1 cellular context compared by ENCODE assay signal in genomic region chr2:45935791-45936622, GRCh38.
TF ChIP-seq lines count a peak whose summit lies in the region.

No MANE protein-coding gene starts in this region.

TF ChIP-seq in HepG2, 621 proteins besides CTCF, POLR2A, EP300 and RAD21 (continued from another document and continues in another):
- TF ChIP-seq, protein P1, sequence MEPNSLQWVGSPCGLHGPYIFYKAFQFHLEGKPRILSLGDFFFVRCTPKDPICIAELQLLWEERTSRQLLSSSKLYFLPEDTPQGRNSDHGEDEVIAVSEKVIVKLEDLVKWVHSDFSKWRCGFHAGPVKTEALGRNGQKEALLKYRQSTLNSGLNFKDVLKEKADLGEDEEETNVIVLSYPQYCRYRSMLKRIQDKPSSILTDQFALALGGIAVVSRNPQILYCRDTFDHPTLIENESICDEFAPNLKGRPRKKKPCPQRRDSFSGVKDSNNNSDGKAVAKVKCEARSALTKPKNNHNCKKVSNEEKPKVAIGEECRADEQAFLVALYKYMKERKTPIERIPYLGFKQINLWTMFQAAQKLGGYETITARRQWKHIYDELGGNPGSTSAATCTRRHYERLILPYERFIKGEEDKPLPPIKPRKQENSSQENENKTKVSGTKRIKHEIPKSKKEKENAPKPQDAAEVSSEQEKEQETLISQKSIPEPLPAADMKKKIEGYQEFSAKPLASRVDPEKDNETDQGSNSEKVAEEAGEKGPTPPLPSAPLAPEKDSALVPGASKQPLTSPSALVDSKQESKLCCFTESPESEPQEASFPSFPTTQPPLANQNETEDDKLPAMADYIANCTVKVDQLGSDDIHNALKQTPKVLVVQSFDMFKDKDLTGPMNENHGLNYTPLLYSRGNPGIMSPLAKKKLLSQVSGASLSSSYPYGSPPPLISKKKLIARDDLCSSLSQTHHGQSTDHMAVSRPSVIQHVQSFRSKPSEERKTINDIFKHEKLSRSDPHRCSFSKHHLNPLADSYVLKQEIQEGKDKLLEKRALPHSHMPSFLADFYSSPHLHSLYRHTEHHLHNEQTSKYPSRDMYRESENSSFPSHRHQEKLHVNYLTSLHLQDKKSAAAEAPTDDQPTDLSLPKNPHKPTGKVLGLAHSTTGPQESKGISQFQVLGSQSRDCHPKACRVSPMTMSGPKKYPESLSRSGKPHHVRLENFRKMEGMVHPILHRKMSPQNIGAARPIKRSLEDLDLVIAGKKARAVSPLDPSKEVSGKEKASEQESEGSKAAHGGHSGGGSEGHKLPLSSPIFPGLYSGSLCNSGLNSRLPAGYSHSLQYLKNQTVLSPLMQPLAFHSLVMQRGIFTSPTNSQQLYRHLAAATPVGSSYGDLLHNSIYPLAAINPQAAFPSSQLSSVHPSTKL (CRISPR knock-in tag; IDR thresholded peaks at IDR 0.05) = peak; percentile 61; the same call in 1 of the 2 replicates
- TF ChIP-seq ZNF207 (IDR thresholded peaks at IDR 0.05; ENCODE audit: borderline replicate concordance) = no peak
- TF ChIP-seq ZNF574 (CRISPR knock-in tag; IDR thresholded peaks at IDR 0.05) = 0 out of 2 replicates have a peak, but pooled peaks have one; percentile 19
- 0 out of 2 replicates have a peak, but pooled peaks have one; percentile 5 for TF ChIP-seq CEBPG (CRISPR knock-in tag; IDR thresholded peaks at IDR 0.05)
- TF ChIP-seq YEATS2 (CRISPR knock-in tag; IDR thresholded peaks at IDR 0.05; ENCODE audit: borderline replicate concordance) = peak; percentile 70; the same call in 1 of the 2 replicates
- 0 out of 2 replicates have a peak, but pooled peaks have one; percentile 17 for TF ChIP-seq PHF8 (CRISPR knock-in tag; IDR thresholded peaks at IDR 0.05)
- TF ChIP-seq ZFX (CRISPR knock-in tag; IDR thresholded peaks at IDR 0.05; ENCODE audit: low read depth) = peak; percentile 37; the same call in 1 of the 2 replicates
- 0 out of 2 replicates have a peak, but pooled peaks have one; percentile 13 for TF ChIP-seq THAP11 (CRISPR knock-in tag; IDR thresholded peaks at IDR 0.05)
- TF ChIP-seq ZNF224 (CRISPR knock-in tag; IDR thresholded peaks at IDR 0.05) = no peak
- TF ChIP-seq, protein P2, sequence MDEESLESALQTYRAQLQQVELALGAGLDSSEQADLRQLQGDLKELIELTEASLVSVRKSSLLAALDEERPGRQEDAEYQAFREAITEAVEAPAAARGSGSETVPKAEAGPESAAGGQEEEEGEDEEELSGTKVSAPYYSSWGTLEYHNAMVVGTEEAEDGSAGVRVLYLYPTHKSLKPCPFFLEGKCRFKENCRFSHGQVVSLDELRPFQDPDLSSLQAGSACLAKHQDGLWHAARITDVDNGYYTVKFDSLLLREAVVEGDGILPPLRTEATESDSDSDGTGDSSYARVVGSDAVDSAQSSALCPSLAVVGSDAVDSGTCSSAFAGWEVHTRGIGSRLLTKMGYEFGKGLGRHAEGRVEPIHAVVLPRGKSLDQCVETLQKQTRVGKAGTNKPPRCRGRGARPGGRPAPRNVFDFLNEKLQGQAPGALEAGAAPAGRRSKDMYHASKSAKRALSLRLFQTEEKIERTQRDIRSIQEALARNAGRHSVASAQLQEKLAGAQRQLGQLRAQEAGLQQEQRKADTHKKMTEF (CRISPR knock-in tag; IDR thresholded peaks at IDR 0.05) = peak; percentile 68; the same call in 1 of the 2 replicates
- TF ChIP-seq, protein P3, sequence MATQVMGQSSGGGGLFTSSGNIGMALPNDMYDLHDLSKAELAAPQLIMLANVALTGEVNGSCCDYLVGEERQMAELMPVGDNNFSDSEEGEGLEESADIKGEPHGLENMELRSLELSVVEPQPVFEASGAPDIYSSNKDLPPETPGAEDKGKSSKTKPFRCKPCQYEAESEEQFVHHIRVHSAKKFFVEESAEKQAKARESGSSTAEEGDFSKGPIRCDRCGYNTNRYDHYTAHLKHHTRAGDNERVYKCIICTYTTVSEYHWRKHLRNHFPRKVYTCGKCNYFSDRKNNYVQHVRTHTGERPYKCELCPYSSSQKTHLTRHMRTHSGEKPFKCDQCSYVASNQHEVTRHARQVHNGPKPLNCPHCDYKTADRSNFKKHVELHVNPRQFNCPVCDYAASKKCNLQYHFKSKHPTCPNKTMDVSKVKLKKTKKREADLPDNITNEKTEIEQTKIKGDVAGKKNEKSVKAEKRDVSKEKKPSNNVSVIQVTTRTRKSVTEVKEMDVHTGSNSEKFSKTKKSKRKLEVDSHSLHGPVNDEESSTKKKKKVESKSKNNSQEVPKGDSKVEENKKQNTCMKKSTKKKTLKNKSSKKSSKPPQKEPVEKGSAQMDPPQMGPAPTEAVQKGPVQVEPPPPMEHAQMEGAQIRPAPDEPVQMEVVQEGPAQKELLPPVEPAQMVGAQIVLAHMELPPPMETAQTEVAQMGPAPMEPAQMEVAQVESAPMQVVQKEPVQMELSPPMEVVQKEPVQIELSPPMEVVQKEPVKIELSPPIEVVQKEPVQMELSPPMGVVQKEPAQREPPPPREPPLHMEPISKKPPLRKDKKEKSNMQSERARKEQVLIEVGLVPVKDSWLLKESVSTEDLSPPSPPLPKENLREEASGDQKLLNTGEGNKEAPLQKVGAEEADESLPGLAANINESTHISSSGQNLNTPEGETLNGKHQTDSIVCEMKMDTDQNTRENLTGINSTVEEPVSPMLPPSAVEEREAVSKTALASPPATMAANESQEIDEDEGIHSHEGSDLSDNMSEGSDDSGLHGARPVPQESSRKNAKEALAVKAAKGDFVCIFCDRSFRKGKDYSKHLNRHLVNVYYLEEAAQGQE (IDR thresholded peaks at IDR 0.05; ENCODE audit: borderline replicate concordance in 1 of 2, low read depth in 1 of 2, low read length in 2 of 2) = no peak
- TF ChIP-seq ZNF792 (CRISPR knock-in tag; IDR thresholded peaks at IDR 0.05) = 0 out of 2 replicates have a peak, but pooled peaks have one; percentile 18
- TF ChIP-seq, protein P4, sequence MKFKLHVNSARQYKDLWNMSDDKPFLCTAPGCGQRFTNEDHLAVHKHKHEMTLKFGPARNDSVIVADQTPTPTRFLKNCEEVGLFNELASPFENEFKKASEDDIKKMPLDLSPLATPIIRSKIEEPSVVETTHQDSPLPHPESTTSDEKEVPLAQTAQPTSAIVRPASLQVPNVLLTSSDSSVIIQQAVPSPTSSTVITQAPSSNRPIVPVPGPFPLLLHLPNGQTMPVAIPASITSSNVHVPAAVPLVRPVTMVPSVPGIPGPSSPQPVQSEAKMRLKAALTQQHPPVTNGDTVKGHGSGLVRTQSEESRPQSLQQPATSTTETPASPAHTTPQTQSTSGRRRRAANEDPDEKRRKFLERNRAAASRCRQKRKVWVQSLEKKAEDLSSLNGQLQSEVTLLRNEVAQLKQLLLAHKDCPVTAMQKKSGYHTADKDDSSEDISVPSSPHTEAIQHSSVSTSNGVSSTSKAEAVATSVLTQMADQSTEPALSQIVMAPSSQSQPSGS (CRISPR knock-in tag; IDR thresholded peaks at IDR 0.05) = no peak
- peak; percentile 71 for TF ChIP-seq XRCC5 (optimal IDR thresholded peaks at IDR 0.05; ENCODE audit: low read length)
- no peak for TF ChIP-seq ZNF770 (CRISPR knock-in tag; IDR thresholded peaks at IDR 0.05)
- TF ChIP-seq SP140L (CRISPR knock-in tag; IDR thresholded peaks at IDR 0.05; ENCODE audit: borderline replicate concordance) = 0 out of 2 replicates have a peak, but pooled peaks have one; percentile 31
- peak; percentile 39; the same call in 1 of the 2 replicates for TF ChIP-seq RXRA (CRISPR knock-in tag; IDR thresholded peaks at IDR 0.05)
- TF ChIP-seq STAG1 (CRISPR knock-in tag; IDR thresholded peaks at IDR 0.05) = peak; percentile 95
- no peak for TF ChIP-seq AGO1 (IDR thresholded peaks at IDR 0.05; ENCODE audit: low read depth, low read length, poor library complexity, severe bottlenecking)
- TF ChIP-seq IRF9 (CRISPR knock-in tag; IDR thresholded peaks at IDR 0.05; ENCODE audit: borderline replicate concordance) = peak; percentile 46; the same call in 1 of the 2 replicates
- no peak for TF ChIP-seq FOXA1 (IDR thresholded peaks at IDR 0.05)
- no peak for TF ChIP-seq FOXA1 (CRISPR knock-in tag; IDR thresholded peaks at IDR 0.05)
- TF ChIP-seq, protein P5, sequence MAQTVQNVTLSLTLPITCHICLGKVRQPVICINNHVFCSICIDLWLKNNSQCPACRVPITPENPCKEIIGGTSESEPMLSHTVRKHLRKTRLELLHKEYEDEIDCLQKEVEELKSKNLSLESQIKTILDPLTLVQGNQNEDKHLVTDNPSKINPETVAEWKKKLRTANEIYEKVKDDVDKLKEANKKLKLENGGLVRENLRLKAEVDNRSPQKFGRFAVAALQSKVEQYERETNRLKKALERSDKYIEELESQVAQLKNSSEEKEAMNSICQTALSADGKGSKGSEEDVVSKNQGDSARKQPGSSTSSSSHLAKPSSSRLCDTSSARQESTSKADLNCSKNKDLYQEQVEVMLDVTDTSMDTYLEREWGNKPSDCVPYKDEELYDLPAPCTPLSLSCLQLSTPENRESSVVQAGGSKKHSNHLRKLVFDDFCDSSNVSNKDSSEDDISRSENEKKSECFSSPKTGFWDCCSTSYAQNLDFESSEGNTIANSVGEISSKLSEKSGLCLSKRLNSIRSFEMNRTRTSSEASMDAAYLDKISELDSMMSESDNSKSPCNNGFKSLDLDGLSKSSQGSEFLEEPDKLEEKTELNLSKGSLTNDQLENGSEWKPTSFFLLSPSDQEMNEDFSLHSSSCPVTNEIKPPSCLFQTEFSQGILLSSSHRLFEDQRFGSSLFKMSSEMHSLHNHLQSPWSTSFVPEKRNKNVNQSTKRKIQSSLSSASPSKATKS (CRISPR knock-in tag; IDR thresholded peaks at IDR 0.05) = no peak
- TF ChIP-seq SKI (IDR thresholded peaks at IDR 0.05; ENCODE audit: partially characterized antibody) = peak; percentile 18
- TF ChIP-seq SSRP1 (CRISPR knock-in tag; IDR thresholded peaks at IDR 0.05) = peak; percentile 65; the same call in 1 of the 2 replicates
- TF ChIP-seq, protein P6, sequence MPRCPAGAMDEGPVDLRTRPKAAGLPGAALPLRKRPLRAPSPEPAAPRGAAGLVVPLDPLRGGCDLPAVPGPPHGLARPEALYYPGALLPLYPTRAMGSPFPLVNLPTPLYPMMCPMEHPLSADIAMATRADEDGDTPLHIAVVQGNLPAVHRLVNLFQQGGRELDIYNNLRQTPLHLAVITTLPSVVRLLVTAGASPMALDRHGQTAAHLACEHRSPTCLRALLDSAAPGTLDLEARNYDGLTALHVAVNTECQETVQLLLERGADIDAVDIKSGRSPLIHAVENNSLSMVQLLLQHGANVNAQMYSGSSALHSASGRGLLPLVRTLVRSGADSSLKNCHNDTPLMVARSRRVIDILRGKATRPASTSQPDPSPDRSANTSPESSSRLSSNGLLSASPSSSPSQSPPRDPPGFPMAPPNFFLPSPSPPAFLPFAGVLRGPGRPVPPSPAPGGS (CRISPR knock-in tag; IDR thresholded peaks at IDR 0.05) = 0 out of 2 replicates have a peak, but pooled peaks have one; percentile 40
- peak; percentile 53; the same call in 1 of the 2 replicates for TF ChIP-seq HMG20A (CRISPR knock-in tag; IDR thresholded peaks at IDR 0.05; ENCODE audit: borderline replicate concordance)
- TF ChIP-seq MXI1 (IDR thresholded peaks at IDR 0.05; ENCODE audit: borderline replicate concordance, low read depth, low read length) = peak; percentile 45; the same call in 1 of the 3 replicates
- no peak for TF ChIP-seq SRY (CRISPR knock-in tag; IDR thresholded peaks at IDR 0.05)
- peak; percentile 39; the same call in 1 of the 2 replicates for TF ChIP-seq ZBTB33 (CRISPR knock-in tag; IDR thresholded peaks at IDR 0.05)
- TF ChIP-seq TBX2 (CRISPR knock-in tag; IDR thresholded peaks at IDR 0.05; ENCODE audit: borderline replicate concordance) = peak; percentile 24; the same call in 1 of the 2 replicates
- TF ChIP-seq ZNF143 (CRISPR knock-in tag; IDR thresholded peaks at IDR 0.05) = no peak
